8 cellular contexts compared by ENCODE assay signal in the genomic region with DNA sequence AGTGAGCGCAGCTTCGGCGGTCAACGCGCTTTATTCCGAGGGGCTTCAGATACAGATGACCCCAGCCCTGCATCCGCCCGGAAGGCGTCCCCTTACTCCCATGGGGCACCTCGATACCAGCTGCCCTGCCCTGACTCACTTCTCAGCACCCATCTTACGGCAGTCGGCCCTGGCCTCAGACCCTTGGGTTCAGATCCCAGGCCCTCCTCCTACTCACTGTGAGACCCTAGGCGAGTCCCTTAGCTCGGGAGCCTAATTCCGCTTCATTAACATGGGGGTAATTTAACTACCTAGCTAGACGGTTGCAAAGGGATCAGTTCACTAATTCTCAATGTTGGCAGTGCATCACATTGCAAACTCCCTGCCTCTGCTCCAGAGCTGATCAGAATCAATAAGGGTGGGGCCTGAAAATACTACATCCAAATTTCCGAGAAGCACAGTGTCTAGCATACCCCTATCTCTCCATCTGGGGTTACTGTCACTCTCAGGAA. TPM values are rescaled to one million over a fixed set of nuclear protein-coding genes. Genes with fewer than 3 reads are reported as not detected.
DNase-seq lines count a peak whose midpoint lies in the region; ATAC-seq and TF ChIP-seq lines count a peak whose summit lies in the region.

No MANE protein-coding gene starts in this region.

- no peak for TF ChIP-seq EP300 in esophagus muscularis mucosa (IDR thresholded peaks at IDR 0.05)

- peak overlapping the region; percentile 93 to 96 for H3K4me3 Mint-ChIP-seq in H9
- H3K4me3 Mint-ChIP-seq in osteocyte (ENCODE audit: unreplicated experiment): peak overlapping the region; percentile 88

- intact Hi-C loops in esophagus muscularis mucosa (cut with DNase I): loop anchor here (5.0 to 10.0 kb wide), 2 partner anchors 47 to 141 kb away; no protein-coding TSS in a partner anchor

- no peak overlapping the region for H3K18ac ChIP-seq in H9 (ENCODE audit: insufficient read length, low read depth, low read length)

- H2BK12ac ChIP-seq in H9 (ENCODE audit: insufficient read length, low read depth, low read length): no peak overlapping the region

- H4K20me1 ChIP-seq in H9 (ENCODE audit: control insufficient read depth, insufficient read depth, insufficient read length): no peaks in the 10 kb centered on the region

- no peak overlapping the region for H4K5ac ChIP-seq in H9 (ENCODE audit: insufficient read length, low read depth, low read length)

- H3K4ac ChIP-seq in H9 (ENCODE audit: low read depth, low read length): no peak overlapping the region

- H3T11ph ChIP-seq in H9 (ENCODE audit: low read length): no peak overlapping the region

- H4K91ac ChIP-seq in H9 (ENCODE audit: insufficient read length, low read depth, low read length): no peak overlapping the region

- DNase-seq in H9 (no peak), SW480 (ENCODE audit: low spot score) (peak; percentile 28), esophagus muscularis mucosa (ENCODE audit: extremely low spot score) (no peak), osteocyte (ENCODE audit: extremely low spot score, unreplicated experiment) (no peak), NCI-H446 treated with DMSO at 0.1 percent for 48 hours (lab: John Stamatoyannopoulos, UW) (no peak), SIG-M5 (lab: John Stamatoyannopoulos, UW) (no peak)

- H3K27ac Mint-ChIP-seq in H9: peak overlapping the region; percentile 13 to 96 (median 76); a peak in 5 of 7 replicates
- peak overlapping the region; percentile 83 for H3K27ac Mint-ChIP-seq in osteocyte (ENCODE audit: unreplicated experiment)

- H3K4me1 Mint-ChIP-seq in H9 (peaks cover 26 to 30% of the 10 kb centered on the region in 2 experiments), osteocyte (ENCODE audit: unreplicated experiment) (peaks cover 45% of the 10 kb centered on the region)

- H3K23ac ChIP-seq in H9 (ENCODE audit: insufficient read length, low read depth, low read length): no peak overlapping the region

- peaks cover 3% of the 10 kb centered on the region for H3K27me3 Mint-ChIP-seq in H9 (ENCODE audit: low read depth)
- no peaks in the 10 kb centered on the region for H3K27me3 Mint-ChIP-seq in osteocyte (ENCODE audit: unreplicated experiment)

- no peak overlapping the region for H2AK5ac ChIP-seq in H9 (ENCODE audit: insufficient read length, low read length)

- H3K4me1 ChIP-seq in H9 (ENCODE audit: insufficient read depth, low read length) (peaks cover 9% of the 10 kb centered on the region), esophagus muscularis mucosa (peaks cover 41 to 68% (median 52%) of the 10 kb centered on the region in 4 donors)

- ATAC-seq in GM19035 (IDR thresholded peaks at IDR 0.05; ENCODE audit: unreplicated experiment) (no peak), HG02588 (IDR thresholded peaks at IDR 0.05; ENCODE audit: unreplicated experiment) (no peak)

- H3K9me3 Mint-ChIP-seq in H9 (no peaks in the 10 kb centered on the region; a peak in 1 of 5 replicates), osteocyte (ENCODE audit: unreplicated experiment) (no peaks in the 10 kb centered on the region)

- no peak overlapping the region for H4K8ac ChIP-seq in H9 (replicated peaks; ENCODE audit: insufficient read length, low read depth, low read length)

- H2BK120ac ChIP-seq in H9 (ENCODE audit: low read depth, low read length, poor library complexity, severe bottlenecking): no peak overlapping the region

- H3K27ac ChIP-seq in H9 (ENCODE audit: insufficient read length, low read depth, low read length): no peak overlapping the region
- H3K27ac ChIP-seq in esophagus muscularis mucosa (replicated peaks in 1 of 4): peak overlapping the region; percentile 85 to 97 (median 94)

- peak overlapping the region; percentile 63 for H3K4me2 ChIP-seq in H9 (ENCODE audit: insufficient read depth, insufficient read length, low read length)

- TF ChIP-seq CTCF in H9 (conservative IDR thresholded peaks at IDR 0.05) (no peak), esophagus muscularis mucosa (IDR thresholded peaks at IDR 0.05) (no peak), osteocyte (IDR thresholded peaks at IDR 0.05) (no peak)

- H3K79me1 ChIP-seq in H9 (ENCODE audit: insufficient read depth, low read depth, low read length, poor library complexity, severe bottlenecking): peaks cover 4% of the 10 kb centered on the region

- H2BK15ac ChIP-seq in H9 (ENCODE audit: low read depth, low read length): no peak overlapping the region

- no peak overlapping the region for H2BK20ac ChIP-seq in H9 (ENCODE audit: low read depth, low read length, poor library complexity, severe bottlenecking)

- no peak overlapping the region for H3K56ac ChIP-seq in H9 (ENCODE audit: insufficient read length, low read depth, low read length)

- peaks cover 4% of the 10 kb centered on the region; the same call in 1 of the 2 replicates for H3K79me2 ChIP-seq in H9 (ENCODE audit: insufficient read depth, low read length)

- H2BK5ac ChIP-seq in H9 (ENCODE audit: insufficient read length, low read length): no peak overlapping the region

- no peak overlapping the region for H3K9ac ChIP-seq in H9 (ENCODE audit: extremely low read depth, insufficient read length, low read length)

- no peak overlapping the region for H2AFZ ChIP-seq in H9 (ENCODE audit: low read length)

- H3K9me3 ChIP-seq in H9 (ENCODE audit: control insufficient read depth, low read depth, low read length) (no peaks in the 10 kb centered on the region), esophagus muscularis mucosa (no peaks in the 10 kb centered on the region)

- H3K23me2 ChIP-seq in H9 (ENCODE audit: insufficient read length, low read depth, low read length, poor library complexity, severe bottlenecking): peaks cover 6% of the 10 kb centered on the region

- no peak overlapping the region for H3K14ac ChIP-seq in H9 (ENCODE audit: insufficient read depth, low read length)

- H3K36me3 Mint-ChIP-seq in H9 (ENCODE audit: insufficient read depth in 1 of 3, low read depth in 3 of 3) (peaks cover 20 to 34% (median 22%) of the 10 kb centered on the region in 3 experiments), osteocyte (ENCODE audit: unreplicated experiment) (peaks cover 3% of the 10 kb centered on the region)

- no peak for TF ChIP-seq POLR2A in esophagus muscularis mucosa (IDR thresholded peaks at IDR 0.05; ENCODE audit: low read depth)

- H3K27me3 ChIP-seq in H9 (ENCODE audit: insufficient read depth, low read length): 0 out of 2 replicates have a peak, but pooled peaks cover 3% of the 10 kb centered on the region
- H3K27me3 ChIP-seq in esophagus muscularis mucosa: peaks cover 0 to 5% (median 0%) of the 10 kb centered on the region in 4 donors

- no CpG with 5 or more reads among the region's 17 CpGs for WGBS in H9 (ENCODE audit: extremely low coverage, insufficient read length, low lambda C conversion rate)
- 12% methylated on average over 8 of the region's 17 CpGs for WGBS in esophagus muscularis mucosa

- H3K36me3 ChIP-seq in esophagus muscularis mucosa: no peaks in the 10 kb centered on the region

- H3K4me3 ChIP-seq in esophagus muscularis mucosa: peak overlapping the region; percentile 78 to 94 (median 90)

RNA-seq across cellular contexts. Expression of a gene that starts 0.3 kb away (rescaled TPM):
- 173 and 185 TPM in 2 replicates for total RNA-seq in H9 (2021)
- 10 to 100 TPM; 60.2 to 94.8 (median 86.0) TPM for total RNA-seq in esophagus muscularis mucosa
- 95.8 and 104 TPM in 2 replicates for total RNA-seq in osteocyte

RNA-seq across cellular contexts. Expression of a gene that starts 5.1 kb away (rescaled TPM):
- 28.6 and 29.6 TPM in 2 replicates for total RNA-seq in H9 (2021)
- 10 to 100 TPM in 1 of 4 donors, 1 to 10 TPM in 3; 3.7 to 14.2 (median 5.9) TPM for total RNA-seq in esophagus muscularis mucosa
- 10.7 and 12.4 TPM in 2 replicates for total RNA-seq in osteocyte

RNA-seq across cellular contexts. Expression of a gene that starts 43.0 kb away (rescaled TPM):
- 61.7 and 67.8 TPM in 2 replicates for total RNA-seq in H9 (2021)
- total RNA-seq in esophagus muscularis mucosa: 10 to 100 TPM; 24.5 to 38.0 (median 27.7) TPM
- 38.3 and 38.5 TPM in 2 replicates for total RNA-seq in osteocyte

RNA-seq across cellular contexts. Expression of a gene that starts 53.5 kb away (rescaled TPM):
- total RNA-seq in H9 (2021) (62.1 and 68.5 TPM in 2 replicates), esophagus muscularis mucosa (10 to 100 TPM; 27.8 to 44.5 (median 36.7) TPM), osteocyte (50.3 and 52.8 TPM in 2 replicates)

RNA-seq across cellular contexts. Expression of a gene that starts 55.2 kb away (rescaled TPM):
- total RNA-seq in H9 (2021): 76.1 and 77.1 TPM in 2 replicates
- total RNA-seq in esophagus muscularis mucosa: 10 to 100 TPM; 15.9 to 48.1 (median 30.3) TPM
- 19.4 and 21.2 TPM in 2 replicates for total RNA-seq in osteocyte
